Comparison of ENCODE assay signal across 21 cellular contexts in the genomic region with DNA sequence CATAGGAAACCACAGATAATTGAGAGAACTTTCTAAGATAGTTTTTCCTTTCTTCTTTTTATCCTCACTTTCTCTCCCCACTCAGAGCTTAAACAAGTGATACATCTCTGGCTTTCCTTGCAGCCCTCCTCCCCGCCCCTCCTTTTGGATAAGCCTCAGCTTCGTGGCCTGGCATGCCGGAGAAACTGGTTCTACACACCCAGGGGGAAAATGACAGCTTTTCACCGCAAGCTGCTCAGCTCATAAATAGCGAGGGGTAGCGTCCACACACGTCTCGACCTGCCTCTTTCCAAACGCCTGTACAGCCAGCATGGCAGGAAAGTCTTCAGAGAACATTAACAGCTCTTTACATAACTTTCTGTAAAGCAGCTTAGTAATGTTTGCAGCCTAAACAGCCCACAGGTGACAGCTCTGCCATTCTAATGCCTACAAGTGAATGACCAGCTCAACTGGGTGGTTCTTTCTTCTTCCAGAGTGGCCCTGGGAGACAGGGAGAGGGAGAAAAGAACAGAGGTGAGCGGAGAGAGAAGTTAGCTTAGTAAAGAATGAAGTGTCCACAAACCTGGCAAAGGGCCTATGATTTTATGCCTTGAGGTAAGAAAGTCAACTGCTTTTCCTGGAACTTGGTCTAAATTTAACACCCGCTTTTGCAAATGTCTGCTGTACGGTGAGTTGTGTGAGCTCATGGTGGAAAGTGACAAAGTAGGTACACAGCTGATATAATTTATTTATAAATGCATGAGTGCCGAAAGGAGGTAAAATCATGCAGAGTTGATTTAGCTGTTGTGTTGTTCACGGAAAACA.
A peak's percentile ranks its signal among the peaks of the same experiment; 100 is the strongest.
DNase-seq lines count a peak whose midpoint lies in the region; TF ChIP-seq lines count a peak whose summit lies in the region.
"Had no signal": no experiment of that assay in that cellular context is flagged by ENCODE, and none has a peak within 500 bp of the region (broad histone marks: within the 10 kb centered on the region; RNA-seq: fewer than 3 reads in every experiment).

No MANE protein-coding gene starts in this region.

- H3K79me2 ChIP-seq in smooth muscle cell (ENCODE audit: low read depth), result no peaks in the 10 kb centered on the region
- H3K79me2 ChIP-seq: parathyroid adenoma had no signal

- H3K4me1 ChIP-seq in esophagus squamous epithelium, result peaks cover 4 to 34% (median 6%) of the 10 kb centered on the region in 3 donors
- H3K4me1 ChIP-seq in smooth muscle cell (ENCODE audit: low read depth), result no peaks in the 10 kb centered on the region
- H3K4me1 ChIP-seq: BLaER1, parathyroid adenoma, spleen, transverse colon had no signal

- no peaks in the 10 kb centered on the region for H3K9me3 ChIP-seq in esophagus squamous epithelium
- no peaks in the 10 kb centered on the region for H3K9me3 ChIP-seq in smooth muscle cell (replicated peaks; ENCODE audit: low read depth)
- H3K9me3 ChIP-seq: transverse colon had no signal

- 42 to 58% methylated on average over 9 to 14 of the region's 14 CpGs for WGBS in esophagus squamous epithelium, 2 donors
- 62% methylated on average over 14 of the region's 14 CpGs for WGBS in smooth muscle cell (ENCODE audit: low lambda C conversion rate)

- H4K20me1 ChIP-seq in smooth muscle cell (ENCODE audit: low read depth), result no peaks in the 10 kb centered on the region
- H4K20me1 ChIP-seq: BLaER1 had no signal

- H2AFZ ChIP-seq in smooth muscle cell (ENCODE audit: low read depth), result no peak overlapping the region
- H2AFZ ChIP-seq: parathyroid adenoma had no signal

- no peaks in the 10 kb centered on the region for H3K36me3 ChIP-seq in esophagus squamous epithelium
- H3K36me3 ChIP-seq in smooth muscle cell (ENCODE audit: low read depth), result no peaks in the 10 kb centered on the region
- H3K36me3 ChIP-seq: BLaER1, spleen, transverse colon had no signal

- no peak for TF ChIP-seq CTCF in esophagus squamous epithelium (IDR thresholded peaks at IDR 0.05)
- no peak for TF ChIP-seq CTCF in smooth muscle cell (IDR thresholded peaks at IDR 0.05; ENCODE audit: borderline replicate concordance, insufficient read depth, poor library complexity, severe bottlenecking)

- no peak overlapping the region for H3K9ac ChIP-seq in smooth muscle cell (ENCODE audit: low read depth)
- H3K9ac ChIP-seq: BLaER1, parathyroid adenoma had no signal

- H3K27ac ChIP-seq in esophagus squamous epithelium (peak overlapping the region; percentile 81 to 88 (median 84)), smooth muscle cell (ENCODE audit: low read depth) (peak overlapping the region; percentile 69)
- H3K27ac ChIP-seq: BLaER1, dorsolateral prefrontal cortex, parathyroid adenoma, spleen, transverse colon had no signal

- H3K4me3 ChIP-seq in esophagus squamous epithelium (peak overlapping the region; percentile 7 to 46 (median 29)), smooth muscle cell (no peak overlapping the region)
- H3K4me3 ChIP-seq: BLaER1, dorsolateral prefrontal cortex, spleen, transverse colon had no signal

- H3K27me3 ChIP-seq in esophagus squamous epithelium (no peaks in the 10 kb centered on the region), smooth muscle cell (ENCODE audit: low read depth) (no peaks in the 10 kb centered on the region)
- H3K27me3 ChIP-seq: BLaER1, spleen, transverse colon had no signal

- H3K4me2 ChIP-seq in smooth muscle cell, result peak overlapping the region; percentile 13
- H3K4me2 ChIP-seq: BLaER1 had no signal

- H3F3A ChIP-seq in smooth muscle cell (ENCODE audit: low read depth), result no peaks in the 10 kb centered on the region

- DNase-seq in DMS 273 (lab: John Stamatoyannopoulos, UW; ENCODE audit: unreplicated experiment) (peak; percentile 65), DMS 273 treated with DMSO at 0.1 percent for 48 hours (lab: John Stamatoyannopoulos, UW) (no peak), RPMI7951 (ENCODE audit: low read depth) (peak; percentile 57), esophagus squamous epithelium (lab: John Stamatoyannopoulos, UW) (no peak), smooth muscle cell (lab: John Stamatoyannopoulos, UW; ENCODE audit: unreplicated experiment) (no peak)
- no peak for DNase-seq in activated effector memory CD4-positive, alpha-beta T cell treated with Interleukin-2 at 50 U/mL for 16 hours
- no peak for DNase-seq in activated CD4-positive, CD25-positive, alpha-beta regulatory T cell (lab: John Stamatoyannopoulos, UW)
- no peak for DNase-seq in activated T-cell treated with anti-CD3 and anti-CD28 coated beads, Interleukin-2, amount 50 U/mL, for 1 hour
- DNase-seq: 8988T; activated CD4-positive, alpha-beta T cell treated with anti-CD3 and anti-CD28 coated beads, Interleukin-2, amount 50 U/mL, for 48 hours; activated T-cell treated with anti-CD3 and anti-CD28 coated beads, Interleukin-2, amount 50 U/mL, for 24 hours; DMS79; dorsolateral prefrontal cortex; left ventricle myocardium superior; naive B cell; NCI-H510A treated with DMSO at 0.1 percent for 48 hours; OCI-M1; spleen; transverse colon had no signal

- intact Hi-C loops in esophagus squamous epithelium (cut with DNase I), result no loop called here

- TF ChIP-seq POLR2A in esophagus squamous epithelium (IDR thresholded peaks at IDR 0.05), result no peak

Comparison
In these comparisons a context has a peak if more than half of its experiments do, and no peak if none do; other contexts are left out.
1. DNase-seq: peak in DMS 273 (single experiment) and RPMI7951 (single experiment); none in DMS 273 treated with DMSO at 0.1 percent for 48 hours (single experiment), esophagus squamous epithelium (single experiment), smooth muscle cell (single experiment), activated effector memory CD4-positive, alpha-beta T cell treated with Interleukin-2 at 50 U/mL for 16 hours (single experiment), activated CD4-positive, CD25-positive, alpha-beta regulatory T cell (0 of 4) and activated T-cell treated with anti-CD3 and anti-CD28 coated beads, Interleukin-2, amount 50 U/mL, for 1 hour (single experiment).